In the genomic region with DNA sequence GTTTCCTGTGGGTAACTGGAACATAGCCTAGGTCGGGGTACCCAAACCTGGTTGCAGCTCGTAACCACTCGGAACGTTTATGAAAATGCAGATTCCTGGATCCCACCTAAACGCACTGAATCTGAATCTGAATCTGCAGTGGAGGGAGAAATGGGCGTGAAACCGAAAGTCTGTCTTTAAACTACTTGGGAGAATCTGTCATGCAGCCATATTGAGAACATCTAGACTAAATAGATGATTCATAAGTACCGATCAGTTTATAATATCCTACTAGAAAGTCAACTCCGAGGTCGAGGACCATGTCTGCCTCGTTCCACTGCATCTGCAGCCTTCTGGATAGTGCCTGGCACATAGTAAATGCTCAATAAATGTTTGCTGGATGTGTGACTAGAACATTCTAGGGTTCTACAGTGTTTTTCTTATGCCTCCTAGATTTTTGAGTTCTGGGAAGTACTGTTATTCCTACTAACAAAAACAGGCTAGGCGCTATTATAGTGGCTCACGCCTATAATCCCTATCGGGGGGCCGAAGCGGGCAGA, we compare ENCODE assay signal across 8 cellular contexts. TPM values are rescaled to one million over a fixed set of nuclear protein-coding genes. Genes with fewer than 3 reads are reported as not detected.
A peak's percentile ranks its signal among the peaks of the same experiment; 100 is the strongest.
DNase-seq lines count a peak whose midpoint lies in the region; ATAC-seq and TF ChIP-seq lines count a peak whose summit lies in the region.

No MANE protein-coding gene starts in this region.

- H3K4me1 Mint-ChIP-seq in activated T-helper 1 cell treated with anti-CD3 and anti-CD28 coated beads, Interleukin-12 subunit alpha, Interleukin-12 subunit beta, Interleukin-2, Interleukin-4 antibody, amounts not matched to agents 30 ng/mL and 10 ng/mL and 1 ng/mL, durations not matched to agents 14 hours and 24 hours and 36 hours (ENCODE audit: low read depth) = peaks cover 12% of the 10 kb centered on the region
- peaks cover 30% of the 10 kb centered on the region in 2 donors for H3K4me1 Mint-ChIP-seq in immature natural killer cell

- H3K27me3 ChIP-seq in right atrium auricular region (no peaks in the 10 kb centered on the region), suprapubic skin (no peaks in the 10 kb centered on the region)

- TF ChIP-seq EP300 in suprapubic skin (IDR thresholded peaks at IDR 0.05) = no peak

- H3K36me3 ChIP-seq in right atrium auricular region (peaks cover 11% of the 10 kb centered on the region), suprapubic skin (peaks cover 43% of the 10 kb centered on the region)

- H3K27ac ChIP-seq in right atrium auricular region (peak overlapping the region; percentile 93 to 94), suprapubic skin (peak overlapping the region; percentile 86)

- H3K27me3 Mint-ChIP-seq in activated T-helper 1 cell treated with anti-CD3 and anti-CD28 coated beads, Interleukin-12 subunit alpha, Interleukin-12 subunit beta, Interleukin-2, Interleukin-4 antibody, amounts not matched to agents 30 ng/mL and 10 ng/mL and 1 ng/mL, durations not matched to agents 14 hours and 24 hours and 36 hours (ENCODE audit: insufficient read depth) = peaks cover 2% of the 10 kb centered on the region
- H3K27me3 Mint-ChIP-seq in immature natural killer cell (ENCODE audit: low read depth in 3 of 3) = peaks cover 5 to 12% (median 11%) of the 10 kb centered on the region in 3 donors

- H3K4me3 Mint-ChIP-seq in activated T-helper 1 cell treated with anti-CD3 and anti-CD28 coated beads, Interleukin-12 subunit alpha, Interleukin-12 subunit beta, Interleukin-2, Interleukin-4 antibody, amounts not matched to agents 30 ng/mL and 10 ng/mL and 1 ng/mL, durations not matched to agents 14 hours and 24 hours and 36 hours = peak overlapping the region; percentile 98
- peak overlapping the region; percentile 95 to 98 (median 98) for H3K4me3 Mint-ChIP-seq in immature natural killer cell

- peak overlapping the region; percentile 100 for H3K27ac Mint-ChIP-seq in activated T-helper 1 cell treated with anti-CD3 and anti-CD28 coated beads, Interleukin-12 subunit alpha, Interleukin-12 subunit beta, Interleukin-2, Interleukin-4 antibody, amounts not matched to agents 30 ng/mL and 10 ng/mL and 1 ng/mL, durations not matched to agents 14 hours and 24 hours and 36 hours
- peak overlapping the region; percentile 81 to 99 (median 96) for H3K27ac Mint-ChIP-seq in immature natural killer cell

- 29% methylated on average over 12 of the region's 16 CpGs for WGBS in suprapubic skin

- no peak for DNase-seq in right atrium auricular region (ENCODE audit: low spot score)
- no peak for DNase-seq in Right ventricle myocardium superior
- no peak for DNase-seq in activated T-helper 1 cell treated with anti-CD3 and anti-CD28 coated beads, Interleukin-12 subunit alpha, Interleukin-12 subunit beta, Interleukin-2, Interleukin-4 antibody, amounts not matched to agents 30 ng/mL and 10 ng/mL and 1 ng/mL, durations not matched to agents 14 hours and 24 hours and 36 hours (ENCODE audit: low spot score)
- no peak for DNase-seq in immature natural killer cell
- no peak for DNase-seq in suprapubic skin (ENCODE audit: low spot score in 2 of 2)
- no peak for DNase-seq in DMS153 treated with DMSO at 0.1 percent for 48 hours (lab: John Stamatoyannopoulos, UW; ENCODE audit: unreplicated experiment)
- DNase-seq in activated effector memory CD4-positive, alpha-beta T cell treated with Interleukin-2 at 50 U/mL for 16 hours = no peak

- H3K36me3 Mint-ChIP-seq in activated T-helper 1 cell treated with anti-CD3 and anti-CD28 coated beads, Interleukin-12 subunit alpha, Interleukin-12 subunit beta, Interleukin-2, Interleukin-4 antibody, amounts not matched to agents 30 ng/mL and 10 ng/mL and 1 ng/mL, durations not matched to agents 14 hours and 24 hours and 36 hours (ENCODE audit: low read depth) = peaks cover 10% of the 10 kb centered on the region
- H3K36me3 Mint-ChIP-seq in immature natural killer cell = peaks cover 0 to 7% (median 4%) of the 10 kb centered on the region in 3 donors

- H3K4me1 ChIP-seq in right atrium auricular region (peaks cover 0 to 38% of the 10 kb centered on the region in 2 donors), suprapubic skin (peaks cover 55% of the 10 kb centered on the region)

- TF ChIP-seq CTCF in right atrium auricular region (IDR thresholded peaks at IDR 0.05) = no peak
- TF ChIP-seq CTCF in suprapubic skin (IDR thresholded peaks at IDR 0.05) = no peak

- ATAC-seq in Right ventricle myocardium superior (ENCODE audit: poor library complexity) (no peak), GM18502 (IDR thresholded peaks at IDR 0.05; ENCODE audit: poor library complexity, unreplicated experiment) (no peak)

- TF ChIP-seq POLR2A in suprapubic skin (IDR thresholded peaks at IDR 0.05) = no peak

- H3K9me3 ChIP-seq in right atrium auricular region = no peaks in the 10 kb centered on the region
- H3K9me3 ChIP-seq in suprapubic skin = no peaks in the 10 kb centered on the region

- intact Hi-C loops in Right ventricle myocardium superior (cut with DNase I) = no loop called here
- intact Hi-C loops in activated T-helper 1 cell treated with anti-CD3 and anti-CD28 coated beads, Interleukin-12 subunit alpha, Interleukin-12 subunit beta, Interleukin-2, Interleukin-4 antibody, amounts not matched to agents 30 ng/mL and 10 ng/mL and 1 ng/mL, durations not matched to agents 14 hours and 24 hours and 36 hours (cut with micrococcal nuclease) = loop anchor here (1.0 to 5.0 kb wide), 3 partner anchors 40 to 449 kb away; a partner anchor contains a TSS

- H3K4me3 ChIP-seq in right atrium auricular region = peak overlapping the region; percentile 68 to 99
- peak overlapping the region; percentile 89 for H3K4me3 ChIP-seq in suprapubic skin

- no peaks in the 10 kb centered on the region for H3K9me3 Mint-ChIP-seq in activated T-helper 1 cell treated with anti-CD3 and anti-CD28 coated beads, Interleukin-12 subunit alpha, Interleukin-12 subunit beta, Interleukin-2, Interleukin-4 antibody, amounts not matched to agents 30 ng/mL and 10 ng/mL and 1 ng/mL, durations not matched to agents 14 hours and 24 hours and 36 hours
- no peaks in the 10 kb centered on the region for H3K9me3 Mint-ChIP-seq in immature natural killer cell

RNA-seq across cellular contexts. Expression of a gene that starts 0.6 kb away (rescaled TPM):
- total RNA-seq in right atrium auricular region (10 to 100 TPM; 31.4 to 33.6 TPM), Right ventricle myocardium superior (29.5 TPM), suprapubic skin (100 to 1,000 TPM in 3 of 4 donors, 10 to 100 TPM in 1; 73.3 to 119 (median 106) TPM)
- total RNA-seq in activated T-helper 1 cell treated with anti-CD3 and anti-CD28 coated beads, Interleukin-12 subunit alpha, Interleukin-12 subunit beta, Interleukin-2, Interleukin-4 antibody, amounts not matched to agents 30 ng/mL and 10 ng/mL and 1 ng/mL, durations not matched to agents 14 hours and 24 hours and 36 hours = 59.0 and 59.5 TPM in 2 replicates
- polyA plus RNA-seq in immature natural killer cell = 10 to 100 TPM; 34.1 to 52.3 (median 44.1) TPM

RNA-seq across cellular contexts. Expression of a gene that starts 1.0 kb away (rescaled TPM):
- 10 to 100 TPM in 1 of 2 donors, 1 to 10 TPM in 1; 9.3 to 10.2 TPM for total RNA-seq in right atrium auricular region
- 35.5 TPM for total RNA-seq in Right ventricle myocardium superior
- total RNA-seq in activated T-helper 1 cell treated with anti-CD3 and anti-CD28 coated beads, Interleukin-12 subunit alpha, Interleukin-12 subunit beta, Interleukin-2, Interleukin-4 antibody, amounts not matched to agents 30 ng/mL and 10 ng/mL and 1 ng/mL, durations not matched to agents 14 hours and 24 hours and 36 hours = 41.8 and 44.0 TPM in 2 replicates
- 10 to 100 TPM; 19.9 to 32.0 (median 25.7) TPM for polyA plus RNA-seq in immature natural killer cell
- total RNA-seq in suprapubic skin = 10 to 100 TPM; 11.6 to 19.9 (median 14.1) TPM

RNA-seq across cellular contexts. Expression of a gene that starts 17.1 kb away (rescaled TPM):
- total RNA-seq in right atrium auricular region (10 to 100 TPM; 16.6 to 26.9 TPM), Right ventricle myocardium superior (19.0 TPM), suprapubic skin (10 to 100 TPM; 52.0 to 78.1 (median 63.0) TPM)
- total RNA-seq in activated T-helper 1 cell treated with anti-CD3 and anti-CD28 coated beads, Interleukin-12 subunit alpha, Interleukin-12 subunit beta, Interleukin-2, Interleukin-4 antibody, amounts not matched to agents 30 ng/mL and 10 ng/mL and 1 ng/mL, durations not matched to agents 14 hours and 24 hours and 36 hours = 41.8 and 43.2 TPM in 2 replicates
- polyA plus RNA-seq in immature natural killer cell = 10 to 100 TPM in 1 of 3 donors, 1 to 10 TPM in 2; 5.9 to 12.7 (median 7.4) TPM

RNA-seq across cellular contexts. Expression of a gene that starts 47.2 kb away (rescaled TPM):
- total RNA-seq in right atrium auricular region (10 to 100 TPM; 21.5 to 23.0 TPM), Right ventricle myocardium superior (16.3 TPM), suprapubic skin (10 to 100 TPM; 21.1 to 35.3 (median 22.2) TPM)
- 10.4 and 13.3 TPM in 2 replicates for total RNA-seq in activated T-helper 1 cell treated with anti-CD3 and anti-CD28 coated beads, Interleukin-12 subunit alpha, Interleukin-12 subunit beta, Interleukin-2, Interleukin-4 antibody, amounts not matched to agents 30 ng/mL and 10 ng/mL and 1 ng/mL, durations not matched to agents 14 hours and 24 hours and 36 hours
- polyA plus RNA-seq in immature natural killer cell = 10 to 100 TPM; 20.9 to 23.3 (median 21.5) TPM

RNA-seq across cellular contexts. Expression of a gene that starts 47.5 kb away (rescaled TPM):
- total RNA-seq in right atrium auricular region = 10 to 100 TPM; 83.3 to 91.6 TPM
- 77.7 TPM for total RNA-seq in Right ventricle myocardium superior
- total RNA-seq in activated T-helper 1 cell treated with anti-CD3 and anti-CD28 coated beads, Interleukin-12 subunit alpha, Interleukin-12 subunit beta, Interleukin-2, Interleukin-4 antibody, amounts not matched to agents 30 ng/mL and 10 ng/mL and 1 ng/mL, durations not matched to agents 14 hours and 24 hours and 36 hours = 52.3 and 53.0 TPM in 2 replicates
- 10 to 100 TPM in 1 of 3 donors, 1 to 10 TPM in 2; 4.3 to 11.7 (median 4.9) TPM for polyA plus RNA-seq in immature natural killer cell
- 100 to 1,000 TPM in 2 of 4 donors, 10 to 100 TPM in 2; 83.5 to 131 (median 99.0) TPM for total RNA-seq in suprapubic skin
